14 cellular contexts compared by ENCODE assay signal in the genomic region with DNA sequence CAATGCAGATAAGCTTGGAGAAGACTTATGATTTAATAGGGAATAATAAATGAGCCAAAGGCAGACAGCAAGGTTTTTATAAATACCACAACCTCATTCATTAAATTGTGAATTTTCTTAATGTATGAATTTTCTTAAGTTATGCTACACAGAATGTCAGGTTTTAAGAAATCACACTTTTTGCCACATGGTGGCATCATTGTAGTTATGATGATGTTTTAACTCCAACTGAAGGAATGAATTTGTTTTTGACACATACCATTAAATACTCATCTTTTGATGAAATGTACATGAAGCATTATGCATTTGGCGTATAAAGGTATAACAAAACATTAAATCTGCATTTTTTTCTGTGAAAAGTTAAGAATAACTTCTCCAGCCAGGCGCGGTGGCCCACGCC.
DNase-seq lines count a peak whose midpoint lies in the region; ATAC-seq, FAIRE-seq and TF ChIP-seq lines count a peak whose summit lies in the region.
"Had no signal": no experiment of that assay in that cellular context is flagged by ENCODE, and none has a peak within 500 bp of the region (broad histone marks: within the 10 kb centered on the region; RNA-seq: fewer than 3 reads in every experiment).

No MANE protein-coding gene starts in this region.

- no peaks in the 10 kb centered on the region for H4K20me1 ChIP-seq in DND-41 (ENCODE audit: insufficient read depth, low read length)

- no peaks in the 10 kb centered on the region for H3K9me3 ChIP-seq in DND-41 (ENCODE audit: insufficient read depth, low read length, severe bottlenecking)

- H3K27ac ChIP-seq in DND-41 (ENCODE audit: low read length), result no peak overlapping the region
- H3K27ac ChIP-seq: breast epithelium had no signal

- H3K79me2 ChIP-seq in DND-41 (ENCODE audit: insufficient read depth, low read length), result no peaks in the 10 kb centered on the region

- DNase-seq in DND-41 (no peak), GM19239 (ENCODE audit: insufficient read length, low spot score) (no peak), NCI-H1694 (lab: John Stamatoyannopoulos, UW) (peak; percentile 27), epithelial cell of proximal tubule (ENCODE audit: low read depth) (no peak), NCI-H1105 treated with DMSO at 0.1 percent for 48 hours (lab: John Stamatoyannopoulos, UW) (no peak)
- no peak for DNase-seq in activated CD4-positive, CD25-positive, alpha-beta regulatory T cell (lab: John Stamatoyannopoulos, UW)
- DNase-seq: foreskin melanocyte; NCI-H2029; stimulated activated naive CD8-positive, alpha-beta T cell treated with anti-CD3 and anti-CD28 coated beads, Interleukin-15, amount 100 ng/mL, for 72 hours; T-helper 1 cell had no signal

- H3K4me1 ChIP-seq in DND-41 (ENCODE audit: insufficient read depth, low read length), result no peaks in the 10 kb centered on the region
- H3K4me1 ChIP-seq: breast epithelium had no signal

- no peaks in the 10 kb centered on the region for H3K27me3 ChIP-seq in DND-41 (ENCODE audit: insufficient read depth, low read length, poor library complexity)
- H3K27me3 ChIP-seq: breast epithelium had no signal

- ATAC-seq in DND-41 (ENCODE audit: insufficient read depth, low read depth) (no peak), HG03025 (IDR thresholded peaks at IDR 0.05; ENCODE audit: low FRiP score, unreplicated experiment) (no peak)
- ATAC-seq: activated CD4-positive, CD25-positive, alpha-beta regulatory T cell treated with anti-CD3 and anti-CD28 coated beads, Interleukin-2, amount 50 U/mL, for 24 hours; Panc1; stimulated activated naive CD8-positive, alpha-beta T cell treated with anti-CD3 and anti-CD28 coated beads, Interleukin-15, amount 100 ng/mL, for 72 hours had no signal

- H2AFZ ChIP-seq in DND-41 (ENCODE audit: low read depth, low read length), result no peak overlapping the region

- no peaks in the 10 kb centered on the region for H3K36me3 ChIP-seq in DND-41 (ENCODE audit: insufficient read depth, low read length)
- H3K36me3 ChIP-seq: breast epithelium had no signal

- no peak overlapping the region for H3K9ac ChIP-seq in DND-41 (ENCODE audit: low read depth, low read length)

- TF ChIP-seq CTCF in DND-41 (IDR thresholded peaks at IDR 0.05; ENCODE audit: borderline replicate concordance, extremely low read depth, low read length, poor library complexity, severe bottlenecking) (peak; percentile 33), epithelial cell of proximal tubule (conservative IDR thresholded peaks at IDR 0.05; ENCODE audit: low read depth, low read length) (peak; percentile 35)

- FAIRE-seq in GM19239 (lab: Jason Lieb, UNC), result peak; percentile 55

- no peak overlapping the region for H3K4me3 ChIP-seq in DND-41 (ENCODE audit: low read depth in 1 of 2, low read length in 2 of 2)
- H3K4me3 ChIP-seq in epithelial cell of proximal tubule (ENCODE audit: low read depth, low read length), result no peak overlapping the region
- H3K4me3 ChIP-seq: breast epithelium had no signal

- H3K4me2 ChIP-seq in DND-41 (ENCODE audit: insufficient read depth, low read length), result no peak overlapping the region
